ENCODE assay signal across 30 cellular contexts in the genomic region with DNA sequence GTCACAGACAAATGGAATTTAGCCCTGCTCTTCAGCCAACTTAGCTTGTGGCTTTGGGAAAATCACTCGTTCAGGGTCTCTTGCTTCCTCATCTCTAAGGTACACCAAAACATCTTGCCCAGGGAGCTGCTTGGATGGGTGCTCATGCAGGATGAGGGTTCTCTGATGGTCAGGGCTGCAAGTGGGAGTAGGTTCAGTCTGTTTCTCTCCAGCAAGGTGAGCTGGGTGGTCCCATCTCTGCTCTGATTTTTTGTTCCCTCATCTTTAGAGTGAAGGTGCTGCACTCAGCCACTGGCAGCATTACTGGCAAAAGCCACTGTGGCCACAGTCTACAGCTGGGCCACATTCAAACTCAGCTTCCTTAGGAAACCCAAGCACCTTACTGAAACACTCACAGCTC.
"Had no signal": no experiment of that assay in that cellular context is flagged by ENCODE, and none has a peak within 500 bp of the region (broad histone marks: within the 10 kb centered on the region; RNA-seq: fewer than 3 reads in every experiment).

No MANE protein-coding gene starts in this region.

- H3K27ac Mint-ChIP-seq: mesothelial cell of epicardium, naive B cell had no signal

- H3K27ac ChIP-seq: coronary artery, dorsolateral prefrontal cortex, epithelial cell of prostate, esophagus squamous epithelium, gastrocnemius medialis, heart right ventricle, left ventricle myocardium inferior, lower lobe of right lung had no signal

- H3K36me3 Mint-ChIP-seq: mesothelial cell of epicardium; naive B cell; naive thymus-derived CD8-positive, alpha-beta T cell had no signal

- H3K4me1 Mint-ChIP-seq: naive B cell had no signal

- H3K4me3 Mint-ChIP-seq: mesothelial cell of epicardium; naive B cell; naive thymus-derived CD8-positive, alpha-beta T cell had no signal

- H3K4me1 ChIP-seq: esophagus squamous epithelium, gastrocnemius medialis, heart right ventricle, left ventricle myocardium inferior, lower lobe of right lung had no signal

- H3K9me3 ChIP-seq: esophagus squamous epithelium, gastrocnemius medialis, heart right ventricle, left ventricle myocardium inferior, lower lobe of right lung, mucosa of descending colon had no signal

- H3K4me3 ChIP-seq: coronary artery, dorsolateral prefrontal cortex, esophagus squamous epithelium, gastrocnemius medialis, heart right ventricle, left ventricle myocardium inferior, lower lobe of right lung, mucosa of descending colon had no signal

- H3K36me3 ChIP-seq: esophagus squamous epithelium, gastrocnemius medialis, heart right ventricle, left ventricle myocardium inferior, lower lobe of right lung had no signal

- H3K27me3 ChIP-seq: gastrocnemius medialis had no signal

- FAIRE-seq: colon, endometrium, islet of Langerhans, kidney had no signal

- DNase-seq: dermis blood vessel endothelial cell; dorsolateral prefrontal cortex; effector CD4-positive, alpha-beta T cell; effector memory CD4-positive, alpha-beta T cell; erythroblast; esophagus squamous epithelium; foreskin fibroblast; foreskin melanocyte; gastrocnemius medialis; glutamatergic neuron; head of caudate nucleus; heart right ventricle; hippocampal formation; kidney; kidney glomerular epithelial cell; left colon; left ventricle myocardium inferior; lower lobe of right lung; mesenchymal stem cell; mucosa of descending colon; naive B cell; naive thymus-derived CD8-positive, alpha-beta T cell had no signal

- ATAC-seq: esophagus mucosa; gastrocnemius medialis; heart right ventricle; left colon; left lobe of liver; lower lobe of right lung; mucosa of descending colon; naive thymus-derived CD8-positive, alpha-beta T cell had no signal

- H3K9me3 Mint-ChIP-seq: mesothelial cell of epicardium; naive B cell; naive thymus-derived CD8-positive, alpha-beta T cell had no signal
